8 cellular contexts compared by ENCODE assay signal in the genomic region with DNA sequence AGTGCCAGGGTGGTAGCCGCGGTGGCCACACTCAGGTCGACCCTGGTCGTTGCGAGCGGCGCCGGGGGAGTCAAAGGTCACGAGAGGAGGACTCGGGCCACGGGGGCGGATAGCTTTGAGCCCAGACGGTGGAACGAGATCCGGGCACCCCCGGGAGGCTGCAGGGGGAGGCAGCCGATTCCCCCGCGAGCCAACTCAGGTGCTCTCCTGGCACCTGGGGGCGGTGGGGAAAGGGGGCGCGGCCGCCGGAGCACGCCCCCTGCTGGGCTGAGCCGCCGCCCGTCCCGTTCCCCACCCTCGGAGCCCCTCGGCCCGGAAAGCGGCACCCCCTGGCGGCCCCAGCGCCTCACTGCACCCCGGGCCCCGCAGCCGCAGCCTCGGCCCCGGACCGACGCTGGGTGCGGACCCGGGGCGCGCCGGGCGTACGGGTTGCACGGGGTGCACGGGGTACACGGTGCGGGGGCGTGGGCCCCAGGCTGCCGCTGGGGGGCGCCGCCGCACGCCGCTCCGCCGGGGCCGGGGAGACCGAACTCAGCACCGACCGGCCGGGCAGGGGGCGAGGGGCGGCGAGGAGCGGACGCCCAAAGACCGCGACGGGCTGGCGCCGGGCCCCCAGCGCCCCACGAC.
A peak's percentile ranks its signal among the peaks of the same experiment; 100 is the strongest.
DNase-seq lines count a peak whose midpoint lies in the region; ATAC-seq and TF ChIP-seq lines count a peak whose summit lies in the region.

No MANE protein-coding gene starts in this region.

- in situ Hi-C loops in T47D (cut with HindIII; ENCODE audit: low pct_unique_long_range_greater_than_20kb, low sequenced_read_pairs) = no loop called here

- H3K9me3 ChIP-seq in WERI-Rb-1 (ENCODE audit: severe bottlenecking) = no peaks in the 10 kb centered on the region

- peak; percentile 94 for DNase-seq in D341Med (ENCODE audit: low spot score)
- no peak for DNase-seq in LNCaP clone FGC (ENCODE audit: low read depth)
- peak; percentile 74 for DNase-seq in WERI-Rb-1
- DNase-seq in T47D (ENCODE audit: low read depth in 1 of 2, low spot score in 1 of 2) = peak; percentile 53 to 64
- peak; percentile 61 for DNase-seq in inferior parietal cortex (ENCODE audit: extremely low spot score)
- DNase-seq in stimulated activated CD4-positive, alpha-beta T cell treated with anti-CD3 and anti-CD28 coated beads, Interleukin-12 subunit alpha, Interleukin-12 subunit beta, amount 100 ng/mL, for 24 hours (ENCODE audit: low read depth in 2 of 2) = peak; percentile 60 to 77
- no peak for DNase-seq in GF-D8 (lab: John Stamatoyannopoulos, UW)

- H3K36me3 ChIP-seq in WERI-Rb-1 = no peaks in the 10 kb centered on the region

- ATAC-seq in GM21447 (IDR thresholded peaks at IDR 0.05; ENCODE audit: unreplicated experiment) = peak; percentile 28

- no peak overlapping the region for H3K27ac ChIP-seq in WERI-Rb-1

- H3K4me3 ChIP-seq in LNCaP clone FGC (ENCODE audit: low read depth, low read length) (peak overlapping the region; percentile 38), WERI-Rb-1 (ENCODE audit: low read depth, low read length) (peak overlapping the region; percentile 62)

- TF ChIP-seq CTCF in LNCaP clone FGC (IDR thresholded peaks at IDR 0.05; ENCODE audit: control insufficient read depth, extremely low read depth, insufficient read depth) (peak; percentile 93), WERI-Rb-1 (IDR thresholded peaks at IDR 0.05; ENCODE audit: low read depth, low read length) (peak; percentile 85)

- H3K27me3 ChIP-seq in WERI-Rb-1 (ENCODE audit: insufficient read depth, low read depth, severe bottlenecking) = no peaks in the 10 kb centered on the region

Comparison
In these comparisons a context has a peak if more than half of its experiments do, and no peak if none do; other contexts are left out.
1. DNase-seq: peak in D341Med (single experiment), WERI-Rb-1 (single experiment), T47D (2 of 2), inferior parietal cortex (single experiment) and stimulated activated CD4-positive, alpha-beta T cell treated with anti-CD3 and anti-CD28 coated beads, Interleukin-12 subunit alpha, Interleukin-12 subunit beta, amount 100 ng/mL, for 24 hours (2 of 2); none in LNCaP clone FGC (single experiment) and GF-D8 (single experiment).